Comparison of ENCODE assay signal across 10 cellular contexts in genomic region chr9:1018121-1018520, GRCh38. TPM values are rescaled to one million over a fixed set of nuclear protein-coding genes. Genes with fewer than 3 reads are reported as not detected.
DNase-seq lines count a peak whose midpoint lies in the region; TF ChIP-seq lines count a peak whose summit lies in the region.
"Had no signal": no experiment of that assay in that cellular context is flagged by ENCODE, and none has a peak within 500 bp of the region (broad histone marks: within the 10 kb centered on the region; RNA-seq: fewer than 3 reads in every experiment).

No MANE protein-coding gene starts in this region.

- H3K4me3 ChIP-seq in NB4 (ENCODE audit: low read depth, low read length) (no peak overlapping the region), retinal pigment epithelial cell (ENCODE audit: low read length) (no peak overlapping the region)

- TF ChIP-seq CTCF in NB4 (IDR thresholded peaks at IDR 0.05; ENCODE audit: low read depth, low read length) (peak; percentile 92), retinal pigment epithelial cell (conservative IDR thresholded peaks at IDR 0.05; ENCODE audit: low read depth, low read length) (peak; percentile 21)

- no peak for TF ChIP-seq POLR2A in NB4 (IDR thresholded peaks at IDR 0.05; ENCODE audit: extremely low read depth, insufficient read length)

- DNase-seq in NCI-H748 (lab: John Stamatoyannopoulos, UW; ENCODE audit: unreplicated experiment) (peak; percentile 15), NCI-H748 treated with DMSO at 0.1 percent for 48 hours (lab: John Stamatoyannopoulos, UW) (no peak), NB4 (ENCODE audit: low read depth) (peak; percentile 85), dermis blood vessel endothelial cell (peak; percentile 24), retinal pigment epithelial cell (ENCODE audit: low read depth) (no peak), EL (no peak), pons (ENCODE audit: low spot score) (no peak)
- DNase-seq in effector CD8-positive, alpha-beta T cell (lab: John Stamatoyannopoulos, UW), result no peak
- DNase-seq: activated CD4-positive, CD25-positive, alpha-beta regulatory T cell; CD4-positive, alpha-beta T cell had no signal

RNA-seq across cellular contexts. Expression of gene DMRT2, which starts 32.0 kb away (rescaled TPM):
- not detected in 2 replicates for total RNA-seq in dermis blood vessel endothelial cell
- total RNA-seq: CD4-positive, alpha-beta T cell had no signal

RNA-seq across cellular contexts. Expression of gene DMRT3, which starts 41.7 kb away (rescaled TPM):
- not detected in 2 replicates for total RNA-seq in dermis blood vessel endothelial cell
- total RNA-seq: CD4-positive, alpha-beta T cell had no signal

Comparison
In these comparisons a context has a peak if more than half of its experiments do, and no peak if none do; other contexts are left out.
1. DNase-seq: peak in NCI-H748 (single experiment), NB4 (single experiment) and dermis blood vessel endothelial cell (single experiment); none in NCI-H748 treated with DMSO at 0.1 percent for 48 hours (single experiment), retinal pigment epithelial cell (single experiment), effector CD8-positive, alpha-beta T cell (single experiment), EL (single experiment) and pons (single experiment).